ENCODE assay signal across 27 cellular contexts in genomic region chr15:63165166-63165859, GRCh38.
"Had no signal": no experiment of that assay in that cellular context is flagged by ENCODE, and none has a peak within 500 bp of the region (broad histone marks: within the 10 kb centered on the region; RNA-seq: fewer than 3 reads in every experiment).

No MANE protein-coding gene starts in this region.

- H3K27ac Mint-ChIP-seq: activated CD4-positive, alpha-beta memory T cell treated with anti-CD3 and anti-CD28 coated beads for 36 hours; activated CD4-positive, alpha-beta T cell treated with anti-CD3 and anti-CD28 coated beads, Interleukin-2, amount 10 ng/mL, durations not matched to agents 24 days and 14 days; activated naive CD4-positive, alpha-beta T cell treated with anti-CD3 and anti-CD28 coated beads for 36 hours; activated naive CD8-positive, alpha-beta T cell treated with anti-CD3 and anti-CD28 coated beads for 36 hours; activated T-helper 1 cell treated with anti-CD3 and anti-CD28 coated beads, Interleukin-12 subunit alpha, Interleukin-12 subunit beta, Interleukin-2, Interleukin-4 antibody, amounts not matched to agents 30 ng/mL and 10 ng/mL and 1 ng/mL, durations not matched to agents 14 hours and 24 hours and 36 hours; nephron; stimulated activated memory B cell treated with anti-CD40 and anti-IgM and Interleukin-4, amounts not matched to agents 10 μg/mL and 1 μg/mL and 100 μg/mL, for 72 hours had no signal

- H3K27me3 ChIP-seq: esophagus muscularis mucosa, gastrocnemius medialis, sigmoid colon, stomach, thyroid gland, upper lobe of right lung had no signal

- H3K9me3 Mint-ChIP-seq: activated CD4-positive, alpha-beta memory T cell treated with anti-CD3 and anti-CD28 coated beads for 36 hours; activated CD4-positive, alpha-beta T cell treated with anti-CD3 and anti-CD28 coated beads, Interleukin-2, amount 10 ng/mL, durations not matched to agents 24 days and 14 days; activated naive CD4-positive, alpha-beta T cell treated with anti-CD3 and anti-CD28 coated beads for 36 hours; activated naive CD8-positive, alpha-beta T cell treated with anti-CD3 and anti-CD28 coated beads for 36 hours; activated T-helper 1 cell treated with anti-CD3 and anti-CD28 coated beads, Interleukin-12 subunit alpha, Interleukin-12 subunit beta, Interleukin-2, Interleukin-4 antibody, amounts not matched to agents 30 ng/mL and 10 ng/mL and 1 ng/mL, durations not matched to agents 14 hours and 24 hours and 36 hours; nephron; stimulated activated memory B cell treated with anti-CD40 and anti-IgM and Interleukin-4, amounts not matched to agents 10 μg/mL and 1 μg/mL and 100 μg/mL, for 72 hours had no signal

- H3K36me3 ChIP-seq: esophagus muscularis mucosa, gastrocnemius medialis, sigmoid colon, stomach, thyroid gland, upper lobe of right lung had no signal

- H3K4me3 ChIP-seq: esophagus muscularis mucosa, gastrocnemius medialis, sigmoid colon, smooth muscle cell, stomach, thyroid gland, upper lobe of right lung had no signal

- ATAC-seq: gastrocnemius medialis; left ventricle myocardium superior; stimulated activated memory B cell treated with anti-CD40 and anti-IgM and Interleukin-4, amounts not matched to agents 10 μg/mL and 1 μg/mL and 100 μg/mL, for 72 hours had no signal

- H3K36me3 Mint-ChIP-seq: activated CD4-positive, alpha-beta memory T cell treated with anti-CD3 and anti-CD28 coated beads for 36 hours; activated naive CD8-positive, alpha-beta T cell treated with anti-CD3 and anti-CD28 coated beads for 36 hours; stimulated activated memory B cell treated with anti-CD40 and anti-IgM and Interleukin-4, amounts not matched to agents 10 μg/mL and 1 μg/mL and 100 μg/mL, for 72 hours had no signal

- H3K4me3 Mint-ChIP-seq: activated CD4-positive, alpha-beta memory T cell treated with anti-CD3 and anti-CD28 coated beads for 36 hours; activated CD4-positive, alpha-beta T cell treated with anti-CD3 and anti-CD28 coated beads, Interleukin-2, amount 10 ng/mL, durations not matched to agents 24 days and 14 days; activated naive CD4-positive, alpha-beta T cell treated with anti-CD3 and anti-CD28 coated beads for 36 hours; activated naive CD8-positive, alpha-beta T cell treated with anti-CD3 and anti-CD28 coated beads for 36 hours; activated T-helper 1 cell treated with anti-CD3 and anti-CD28 coated beads, Interleukin-12 subunit alpha, Interleukin-12 subunit beta, Interleukin-2, Interleukin-4 antibody, amounts not matched to agents 30 ng/mL and 10 ng/mL and 1 ng/mL, durations not matched to agents 14 hours and 24 hours and 36 hours; nephron; stimulated activated memory B cell treated with anti-CD40 and anti-IgM and Interleukin-4, amounts not matched to agents 10 μg/mL and 1 μg/mL and 100 μg/mL, for 72 hours had no signal

- H3K27me3 Mint-ChIP-seq: activated CD4-positive, alpha-beta memory T cell treated with anti-CD3 and anti-CD28 coated beads for 36 hours; activated naive CD8-positive, alpha-beta T cell treated with anti-CD3 and anti-CD28 coated beads for 36 hours; stimulated activated memory B cell treated with anti-CD40 and anti-IgM and Interleukin-4, amounts not matched to agents 10 μg/mL and 1 μg/mL and 100 μg/mL, for 72 hours had no signal

- H3K4me1 ChIP-seq: stomach, thyroid gland had no signal

- H3K27ac ChIP-seq: esophagus muscularis mucosa, gastrocnemius medialis, sigmoid colon, stomach, thyroid gland, upper lobe of right lung had no signal

- H3K9me3 ChIP-seq: esophagus muscularis mucosa, gastrocnemius medialis, sigmoid colon, stomach, thyroid gland, upper lobe of right lung had no signal

- DNase-seq: activated CD4-positive, alpha-beta memory T cell treated with anti-CD3 and anti-CD28 coated beads for 36 hours; activated CD4-positive, alpha-beta T cell treated with anti-CD3 and anti-CD28 coated beads, Interleukin-2, amount 10 ng/mL, durations not matched to agents 24 days and 14 days; activated CD4-positive, CD25-positive, alpha-beta regulatory T cell treated with anti-CD3 and anti-CD28 coated beads, Interleukin-2, amount 50 U/mL, for 72 hours; activated CD8-positive, alpha-beta memory T cell treated with anti-CD3 and anti-CD28 coated beads, Interleukin-2, amount 50 U/mL, for 4 hours; activated effector memory CD4-positive, alpha-beta T cell treated with anti-CD3 and anti-CD28 coated beads, Interleukin-2, amount 50 U/mL, for 16 hours; activated naive CD4-positive, alpha-beta T cell treated with anti-CD3 and anti-CD28 coated beads for 36 hours; activated naive CD8-positive, alpha-beta T cell treated with anti-CD3 and anti-CD28 coated beads for 36 hours; activated T-cell treated with anti-CD3 and anti-CD28 coated beads, Interleukin-2, amount 50 U/mL, for 1 hour; amniotic stem cell; caudate nucleus; gastrocnemius medialis; glutamatergic neuron; islet precursor cell; left ventricle myocardium superior; sigmoid colon; stimulated activated CD4-positive, alpha-beta T cell treated with anti-CD3 and anti-CD28 coated beads, Interleukin-1b, Interleukin-23, amount 100 ng/mL, for 48 hours; stimulated activated CD4-positive, alpha-beta T cell treated with anti-CD3 and anti-CD28 coated beads, Interleukin-4, amount 100 ng/mL, for 4 hours; stimulated activated CD8-positive, alpha-beta memory T cell treated with anti-CD3 and anti-CD28 coated beads, Interleukin-4, amount 100 ng/mL, for 48 hours; stomach; T-helper 2 cell; thyroid gland; upper lobe of right lung had no signal

- H3K4me2 ChIP-seq: smooth muscle cell had no signal
